ENCODE assay signal across 24 cellular contexts in genomic region chr11:130749216-130749615, GRCh38.
DNase-seq lines count a peak whose midpoint lies in the region; ATAC-seq, FAIRE-seq and TF ChIP-seq lines count a peak whose summit lies in the region.
"Had no signal": no experiment of that assay in that cellular context is flagged by ENCODE, and none has a peak within 500 bp of the region (broad histone marks: within the 10 kb centered on the region; RNA-seq: fewer than 3 reads in every experiment).

No MANE protein-coding gene starts in this region.

- 10 to 43% (median 25%) methylated on average over 2 of the region's 2 CpGs for WGBS in small intestine, 3 donors

- H3K4me3 ChIP-seq in colonic mucosa, result no peak overlapping the region
- no peak overlapping the region for H3K4me3 ChIP-seq in mucosa of descending colon
- H3K4me3 ChIP-seq in small intestine (ENCODE audit: low read depth in 1 of 2, low read length in 2 of 2), result no peak overlapping the region
- H3K4me3 ChIP-seq in MM.1S (ENCODE audit: low read length), result no peak overlapping the region
- H3K4me3 ChIP-seq: A549; BLaER1 treated with 17β-estradiol and CSF1 and Interleukin-3, amounts not matched to agents 10 nM and 100 nM; HAP-1 had no signal

- DNase-seq in colonic mucosa, result no peak
- peak in 1 of 3 donors; percentile 18 for DNase-seq in mucosa of descending colon
- peak; percentile 65 for DNase-seq in small intestine
- DNase-seq in HUDEP-2 (lab: John Stamatoyannopoulos, UW; ENCODE audit: unreplicated experiment in 76 of 76), result no peak
- no peak for DNase-seq in MM.1S
- DNase-seq: 8988T; ACHN; AML-193; BE2C; Calu3; CD4-positive, alpha-beta T cell; COR-L47; DMS53; DMS79 treated with DMSO at 0.1 percent for 48 hours; GF-D8; GOT3; HFFc6 had no signal

- H3K79me2 ChIP-seq in MM.1S (ENCODE audit: low read length), result no peaks in the 10 kb centered on the region

- H3K27me3 ChIP-seq in colonic mucosa (no peaks in the 10 kb centered on the region), small intestine (ENCODE audit: control insufficient read depth in 2 of 2, insufficient read depth in 2 of 2, low read length in 2 of 2) (no peaks in the 10 kb centered on the region), MM.1S (replicated peaks; ENCODE audit: insufficient read depth, low read length) (no peaks in the 10 kb centered on the region)
- H3K27me3 ChIP-seq: BE2C; BLaER1 treated with 17β-estradiol and CSF1 and Interleukin-3, amounts not matched to agents 10 nM and 100 nM had no signal

- H3K27ac ChIP-seq in colonic mucosa, result peak overlapping the region; percentile 45
- H3K27ac ChIP-seq in small intestine (ENCODE audit: low read depth in 1 of 2, low read length in 1 of 2), result no peak overlapping the region
- no peak overlapping the region for H3K27ac ChIP-seq in MM.1S (ENCODE audit: low read length)
- H3K27ac ChIP-seq: A549; BLaER1 treated with 17β-estradiol and CSF1 and Interleukin-3, amounts not matched to agents 10 nM and 100 nM had no signal

- no peaks in the 10 kb centered on the region for H3F3A ChIP-seq in MM.1S (ENCODE audit: insufficient read depth, low read length)

- H2AFZ ChIP-seq in MM.1S (ENCODE audit: low read length), result no peak overlapping the region

- no peaks in the 10 kb centered on the region for H4K20me1 ChIP-seq in MM.1S (ENCODE audit: insufficient read depth, low read length)
- H4K20me1 ChIP-seq: BLaER1 treated with 17β-estradiol and CSF1 and Interleukin-3, amounts not matched to agents 10 nM and 100 nM had no signal

- intact Hi-C loops in colonic mucosa (cut with DNase I) (no loop called here), mucosa of descending colon (cut with DNase I, micrococcal nuclease) (no loop called here)

- H3K4me2 ChIP-seq in MM.1S (ENCODE audit: low read depth, low read length), result no peak overlapping the region
- H3K4me2 ChIP-seq: A549; BLaER1 treated with 17β-estradiol and CSF1 and Interleukin-3, amounts not matched to agents 10 nM and 100 nM had no signal

- no peak for FAIRE-seq in small intestine (lab: Jason Lieb, UNC)
- FAIRE-seq: A549, GM12891, GM18507, H54 had no signal

- H3K4me1 ChIP-seq in colonic mucosa (no peaks in the 10 kb centered on the region), mucosa of descending colon (ENCODE audit: low read depth) (peaks cover 10% of the 10 kb centered on the region), small intestine (ENCODE audit: control insufficient read depth in 2 of 2, insufficient read depth in 1 of 2, low read depth in 1 of 2, low read length in 1 of 2) (no peaks in the 10 kb centered on the region), MM.1S (ENCODE audit: low read length) (no peaks in the 10 kb centered on the region)
- H3K4me1 ChIP-seq: BE2C; BLaER1 treated with 17β-estradiol and CSF1 and Interleukin-3, amounts not matched to agents 10 nM and 100 nM; HAP-1 had no signal

- ATAC-seq in mucosa of descending colon (peak; percentile 97), HG03439 (IDR thresholded peaks at IDR 0.05; ENCODE audit: unreplicated experiment) (no peak)
- ATAC-seq: A549 had no signal

- no peaks in the 10 kb centered on the region for H3K36me3 ChIP-seq in colonic mucosa
- no peaks in the 10 kb centered on the region for H3K36me3 ChIP-seq in mucosa of descending colon (ENCODE audit: low read depth)
- H3K36me3 ChIP-seq in small intestine (ENCODE audit: control insufficient read depth in 2 of 2, insufficient read depth in 2 of 2, low read length in 2 of 2), result no peaks in the 10 kb centered on the region
- H3K36me3 ChIP-seq in MM.1S (replicated peaks; ENCODE audit: insufficient read depth, low read length), result no peaks in the 10 kb centered on the region
- H3K36me3 ChIP-seq: BE2C; BLaER1 treated with 17β-estradiol and CSF1 and Interleukin-3, amounts not matched to agents 10 nM and 100 nM; HAP-1 had no signal

- TF ChIP-seq CTCF in colonic mucosa (IDR thresholded peaks at IDR 0.05) (no peak), mucosa of descending colon (IDR thresholded peaks at IDR 0.05) (no peak), MM.1S (IDR thresholded peaks at IDR 0.05; ENCODE audit: low read length) (no peak)

- H3K9me3 ChIP-seq in colonic mucosa (no peaks in the 10 kb centered on the region), mucosa of descending colon (no peaks in the 10 kb centered on the region), small intestine (ENCODE audit: control insufficient read depth, low read depth) (no peaks in the 10 kb centered on the region), MM.1S (replicated peaks; ENCODE audit: insufficient read depth, low read length) (no peaks in the 10 kb centered on the region)
- H3K9me3 ChIP-seq: A549; BE2C; BLaER1 treated with 17β-estradiol and CSF1 and Interleukin-3, amounts not matched to agents 10 nM and 100 nM; HAP-1 had no signal

- H3K9ac ChIP-seq in colonic mucosa (ENCODE audit: low read depth in 2 of 2, low read length in 2 of 2), result peak overlapping the region in 1 of 2 donors; percentile 32
- H3K9ac ChIP-seq in MM.1S (ENCODE audit: low read length), result no peak overlapping the region
- H3K9ac ChIP-seq: BLaER1 treated with 17β-estradiol and CSF1 and Interleukin-3, amounts not matched to agents 10 nM and 100 nM had no signal

- H3K9me2 ChIP-seq in MM.1S (replicated peaks; ENCODE audit: insufficient read depth, low read length), result no peaks in the 10 kb centered on the region
